15 cellular contexts compared by ENCODE assay signal in the genomic region with DNA sequence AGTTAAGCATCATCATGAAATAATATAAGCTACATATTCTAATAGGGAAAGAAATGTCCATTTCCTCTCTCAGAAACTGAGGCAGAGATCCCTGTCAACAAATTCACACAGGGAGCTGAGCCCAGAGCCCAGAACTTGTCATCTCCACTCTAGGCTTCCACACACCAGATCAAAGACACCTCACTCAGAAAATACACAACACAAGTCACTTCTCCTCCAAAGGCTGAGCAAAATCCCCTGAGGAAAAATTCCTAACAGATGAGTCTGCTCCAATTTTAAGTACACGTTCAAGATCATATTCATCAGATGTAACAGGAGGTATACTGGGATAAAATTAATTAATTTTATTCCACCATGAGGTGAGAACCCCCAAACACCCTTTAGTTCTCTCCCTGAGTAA.
DNase-seq lines count a peak whose midpoint lies in the region; ATAC-seq, FAIRE-seq and TF ChIP-seq lines count a peak whose summit lies in the region.
"Had no signal": no experiment of that assay in that cellular context is flagged by ENCODE, and none has a peak within 500 bp of the region (broad histone marks: within the 10 kb centered on the region; RNA-seq: fewer than 3 reads in every experiment).

No MANE protein-coding gene starts in this region.

- FAIRE-seq in keratinocyte (lab: Jason Lieb, UNC): peak; percentile 55

- WGBS in aorta, 2 donors: 3 to 11% methylated on average over 1 of the region's 1 CpG

- H3K4me3 ChIP-seq in AG04450 (ENCODE audit: low read depth, low read length) (no peak overlapping the region), astrocyte of the spinal cord (ENCODE audit: low read depth, low read length) (no peak overlapping the region), keratinocyte (ENCODE audit: control insufficient read depth in 2 of 3, extremely low read depth in 1 of 3, insufficient read depth in 2 of 3, low read depth in 1 of 3, low read length in 3 of 3) (peak overlapping the region in 1 of 3 experiments; percentile 15), aorta (ENCODE audit: low read length in 2 of 2) (no peak overlapping the region)
- H3K4me3 ChIP-seq: BLaER1 treated with 17β-estradiol and CSF1 and Interleukin-3, amounts not matched to agents 10 nM and 100 nM; hepatocyte; ovary; vagina had no signal

- CTCF ChIA-PET in AG04450 (lab: Charles Lee): interaction anchor here (1.0 kb wide), 1 partner anchor 238 kb away, joined by 3 read pairs; no protein-coding TSS in a partner anchor

- in situ Hi-C loops in astrocyte of the spinal cord (cut with HindIII; ENCODE audit: low sequenced_read_pairs): no loop called here

- H3K9me3 ChIP-seq in AG04450 (ENCODE audit: control insufficient read depth, insufficient read depth, low read length): no peaks in the 10 kb centered on the region
- no peaks in the 10 kb centered on the region for H3K9me3 ChIP-seq in keratinocyte (ENCODE audit: control insufficient read depth, low read depth, low read length)
- no peaks in the 10 kb centered on the region for H3K9me3 ChIP-seq in aorta (ENCODE audit: control insufficient read depth, low read length)
- H3K9me3 ChIP-seq: BLaER1 treated with 17β-estradiol and CSF1 and Interleukin-3, amounts not matched to agents 10 nM and 100 nM; ovary; vagina had no signal

- H4K20me1 ChIP-seq in keratinocyte (ENCODE audit: control insufficient read depth, extremely low read depth, insufficient read depth, low read length): no peaks in the 10 kb centered on the region
- H4K20me1 ChIP-seq: BLaER1 treated with 17β-estradiol and CSF1 and Interleukin-3, amounts not matched to agents 10 nM and 100 nM had no signal

- H3K79me2 ChIP-seq in keratinocyte (ENCODE audit: control insufficient read depth, insufficient read depth, low read length): no peaks in the 10 kb centered on the region
- H3K79me2 ChIP-seq: hepatocyte had no signal

- no peak for TF ChIP-seq CTCF in AG04450 (IDR thresholded peaks at IDR 0.05; ENCODE audit: low read depth, low read length)
- TF ChIP-seq CTCF in astrocyte of the spinal cord (IDR thresholded peaks at IDR 0.05; ENCODE audit: low read depth, low read length): no peak
- no peak for TF ChIP-seq CTCF in keratinocyte (optimal IDR thresholded peaks at IDR 0.05 in 1 of 3, IDR thresholded peaks at IDR 0.05 in 1 of 3, conservative IDR thresholded peaks at IDR 0.05 in 1 of 3; ENCODE audit: extremely low read depth in 1 of 3, insufficient read depth in 2 of 3, low read length in 3 of 3)

- no peaks in the 10 kb centered on the region for H3K9me1 ChIP-seq in keratinocyte (ENCODE audit: control insufficient read depth, extremely low read depth, insufficient read depth, low read length)

- H3K4me2 ChIP-seq in keratinocyte (ENCODE audit: control insufficient read depth, extremely low read depth, insufficient read depth, low read depth, low read length): peak overlapping the region; percentile 40
- H3K4me2 ChIP-seq: BLaER1 treated with 17β-estradiol and CSF1 and Interleukin-3, amounts not matched to agents 10 nM and 100 nM; hepatocyte had no signal

- no peaks in the 10 kb centered on the region for H3K27me3 ChIP-seq in AG04450 (ENCODE audit: control insufficient read depth, insufficient read depth, low read length)
- no peaks in the 10 kb centered on the region for H3K27me3 ChIP-seq in keratinocyte (ENCODE audit: control insufficient read depth, extremely low read depth, insufficient read depth, low read length)
- no peaks in the 10 kb centered on the region for H3K27me3 ChIP-seq in aorta (ENCODE audit: control insufficient read depth in 1 of 2, insufficient read depth in 2 of 2, low read length in 1 of 2)
- H3K27me3 ChIP-seq: BLaER1 treated with 17β-estradiol and CSF1 and Interleukin-3, amounts not matched to agents 10 nM and 100 nM; hepatocyte; ovary; vagina had no signal

- H3K27ac ChIP-seq in AG04450 (ENCODE audit: low read depth, low read length) (peak overlapping the region; percentile 73), keratinocyte (ENCODE audit: control insufficient read depth, insufficient read depth, low read length) (peak overlapping the region; percentile 75), aorta (ENCODE audit: low read depth in 1 of 2, low read length in 2 of 2) (no peak overlapping the region)
- H3K27ac ChIP-seq: BLaER1 treated with 17β-estradiol and CSF1 and Interleukin-3, amounts not matched to agents 10 nM and 100 nM; hepatocyte; ovary; vagina had no signal

- H3K36me3 ChIP-seq in keratinocyte (ENCODE audit: control insufficient read depth in 2 of 2, extremely low read depth in 1 of 2, insufficient read depth in 2 of 2, low read length in 2 of 2) (no peaks in the 10 kb centered on the region), aorta (ENCODE audit: control insufficient read depth in 1 of 2, insufficient read depth in 2 of 2, low read length in 1 of 2) (no peaks in the 10 kb centered on the region)
- H3K36me3 ChIP-seq: BLaER1 treated with 17β-estradiol and CSF1 and Interleukin-3, amounts not matched to agents 10 nM and 100 nM; ovary; vagina had no signal

- DNase-seq in AG04450 (ENCODE audit: low read depth, low spot score) (peak; percentile 50), HT1080 (ENCODE audit: low read depth) (peak; percentile 93), astrocyte of the spinal cord (ENCODE audit: low read depth, low spot score) (peak; percentile 76), keratinocyte (ENCODE audit: low read depth, low spot score) (peak; percentile 85), aorta (no peak)
- DNase-seq: activated CD8-positive, alpha-beta T cell treated with anti-CD3 and anti-CD28 coated beads, Interleukin-2, amount 10 ng/mL, durations not matched to agents 7 days and 5 days; GDM1; NCI-H2171; ovary had no signal

- H3K9ac ChIP-seq in keratinocyte (ENCODE audit: control insufficient read depth, extremely low read depth, insufficient read depth, low read length): no peak overlapping the region
- H3K9ac ChIP-seq: BLaER1 treated with 17β-estradiol and CSF1 and Interleukin-3, amounts not matched to agents 10 nM and 100 nM had no signal

- peaks cover 31% of the 10 kb centered on the region for H3K4me1 ChIP-seq in keratinocyte (ENCODE audit: control insufficient read depth, extremely low read depth, insufficient read depth, low read length)
- H3K4me1 ChIP-seq in aorta (ENCODE audit: control insufficient read depth in 1 of 2, insufficient read depth in 2 of 2, low read length in 2 of 2): no peaks in the 10 kb centered on the region
- H3K4me1 ChIP-seq: BLaER1 treated with 17β-estradiol and CSF1 and Interleukin-3, amounts not matched to agents 10 nM and 100 nM; vagina had no signal

- ATAC-seq in HG02571 (IDR thresholded peaks at IDR 0.05; ENCODE audit: unreplicated experiment) (no peak), aorta (ENCODE audit: low FRiP score) (no peak), HG03159 (IDR thresholded peaks at IDR 0.05; ENCODE audit: unreplicated experiment) (no peak), HG03571 (IDR thresholded peaks at IDR 0.05; ENCODE audit: unreplicated experiment) (no peak)
- ATAC-seq: activated CD8-positive, alpha-beta T cell treated with anti-CD3 and anti-CD28 coated beads, Interleukin-2, amount 10 ng/mL, durations not matched to agents 7 days and 5 days had no signal

- intact Hi-C loops in aorta (cut with DNase I): no loop called here

- POLR2A ChIA-PET in AG04450 (lab: Yijun Ruan, JAX): no interaction called here

- H2AFZ ChIP-seq in keratinocyte (ENCODE audit: control insufficient read depth, low read length): no peak overlapping the region
- H2AFZ ChIP-seq: hepatocyte had no signal

- dilution Hi-C loops in keratinocyte (cut with MboI; ENCODE audit: extremely low pct_ligation_motif_present, low sequenced_read_pairs): no loop called here

Comparison
In these comparisons a context has a peak if more than half of its experiments do, and no peak if none do; other contexts are left out.
1. DNase-seq: peak in AG04450 (single experiment), HT1080 (single experiment), astrocyte of the spinal cord (single experiment) and keratinocyte (single experiment); none in aorta (0 of 2).
2. H3K27ac ChIP-seq: peak in AG04450 (single experiment) and keratinocyte (single experiment); none in aorta (0 of 2).